In the genomic region with DNA sequence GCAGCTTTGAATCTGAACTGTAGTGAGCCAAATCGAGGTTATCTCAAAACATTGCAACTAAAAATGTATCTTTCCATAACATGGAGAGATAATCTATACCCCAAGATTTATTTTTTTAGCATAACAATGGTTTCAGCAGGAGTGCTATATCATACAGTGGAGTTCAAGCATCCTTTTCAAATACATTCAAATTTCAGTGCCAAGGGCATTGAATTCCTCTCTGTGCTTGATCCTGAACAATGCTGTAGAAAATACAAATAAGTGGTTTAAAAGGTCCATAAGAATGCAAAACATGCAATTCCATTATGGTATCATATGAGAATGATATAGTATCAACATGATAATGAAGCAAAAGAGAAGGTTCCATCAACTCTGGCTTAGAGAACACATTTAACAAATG, we compare ENCODE assay signal across 9 cellular contexts.
"Had no signal": no experiment of that assay in that cellular context is flagged by ENCODE, and none has a peak within 500 bp of the region (broad histone marks: within the 10 kb centered on the region; RNA-seq: fewer than 3 reads in every experiment).

No MANE protein-coding gene starts in this region.

- DNase-seq: IMR-90, KBM-7, KG1 had no signal

- FAIRE-seq: HepG2, HTR-8/SVneo, K562 had no signal

- H3K27ac Mint-ChIP-seq: IgD-negative memory B cell had no signal

- ATAC-seq: HepG2, K562 had no signal

- H3K4me3 ChIP-seq: K562 had no signal

- H3K4me3 Mint-ChIP-seq: IgD-negative memory B cell had no signal

- H3K4me1 Mint-ChIP-seq: IgD-negative memory B cell had no signal

- H3K27ac ChIP-seq: HL-60, KMS-11 had no signal
